Comparison of ENCODE assay signal across 1 cellular context in genomic region chr17:74431568-74432483, GRCh38.
TF ChIP-seq lines count a peak whose summit lies in the region.

A gene with protein sequence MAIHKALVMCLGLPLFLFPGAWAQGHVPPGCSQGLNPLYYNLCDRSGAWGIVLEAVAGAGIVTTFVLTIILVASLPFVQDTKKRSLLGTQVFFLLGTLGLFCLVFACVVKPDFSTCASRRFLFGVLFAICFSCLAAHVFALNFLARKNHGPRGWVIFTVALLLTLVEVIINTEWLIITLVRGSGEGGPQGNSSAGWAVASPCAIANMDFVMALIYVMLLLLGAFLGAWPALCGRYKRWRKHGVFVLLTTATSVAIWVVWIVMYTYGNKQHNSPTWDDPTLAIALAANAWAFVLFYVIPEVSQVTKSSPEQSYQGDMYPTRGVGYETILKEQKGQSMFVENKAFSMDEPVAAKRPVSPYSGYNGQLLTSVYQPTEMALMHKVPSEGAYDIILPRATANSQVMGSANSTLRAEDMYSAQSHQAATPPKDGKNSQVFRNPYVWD (plus strand): TSS chr17:74432088. CDS start chr17:74439777, 7,689 bp downstream.

TF ChIP-seq in WTC11, 78 proteins besides CTCF, POLR2A, EP300 and RAD21 (continued from another document):
- TF ChIP-seq USF2 (CRISPR knock-in tag; IDR thresholded peaks at IDR 0.05) (no peak; the same call in 1 of the 2 replicates), HMGXB4 (CRISPR knock-in tag; IDR thresholded peaks at IDR 0.05) (peak; percentile 70; the same call in 1 of the 2 replicates), TP53 (CRISPR knock-in tag; IDR thresholded peaks at IDR 0.05) (0 out of 2 replicates have a peak, but pooled peaks have one; percentile 56), NFYB (CRISPR knock-in tag; conservative IDR thresholded peaks at IDR 0.05; ENCODE audit: low read depth) (no peak), RELA (CRISPR knock-in tag; IDR thresholded peaks at IDR 0.05; ENCODE audit: borderline replicate concordance) (no peak), ELF4 (CRISPR knock-in tag; IDR thresholded peaks at IDR 0.05; ENCODE audit: low read depth) (no peak), ATF6 (CRISPR knock-in tag; IDR thresholded peaks at IDR 0.05) (no peak), TEAD4 (CRISPR knock-in tag; IDR thresholded peaks at IDR 0.05) (0 out of 2 replicates have a peak, but pooled peaks have one; percentile 60), ZNF416 (CRISPR knock-in tag; IDR thresholded peaks at IDR 0.05) (no peak), ZNF138 (CRISPR knock-in tag; conservative IDR thresholded peaks at IDR 0.05) (no peak), GABPB1 (CRISPR knock-in tag; IDR thresholded peaks at IDR 0.05) (peak; percentile 73), CBFB (CRISPR knock-in tag; IDR thresholded peaks at IDR 0.05; ENCODE audit: low read depth) (peak; percentile 29; the same call in 1 of the 2 replicates), ATF2 (CRISPR knock-in tag; IDR thresholded peaks at IDR 0.05; ENCODE audit: borderline replicate concordance, low read depth) (no peak), ARID4B (CRISPR knock-in tag; IDR thresholded peaks at IDR 0.05; ENCODE audit: borderline replicate concordance) (peak; percentile 58; the same call in 1 of the 2 replicates), ETV6 (CRISPR knock-in tag; IDR thresholded peaks at IDR 0.05) (peak; percentile 63; the same call in 1 of the 2 replicates), ZNF396 (CRISPR knock-in tag; IDR thresholded peaks at IDR 0.05; ENCODE audit: borderline replicate concordance) (no peak)
- TF ChIP-seq, protein P1, sequence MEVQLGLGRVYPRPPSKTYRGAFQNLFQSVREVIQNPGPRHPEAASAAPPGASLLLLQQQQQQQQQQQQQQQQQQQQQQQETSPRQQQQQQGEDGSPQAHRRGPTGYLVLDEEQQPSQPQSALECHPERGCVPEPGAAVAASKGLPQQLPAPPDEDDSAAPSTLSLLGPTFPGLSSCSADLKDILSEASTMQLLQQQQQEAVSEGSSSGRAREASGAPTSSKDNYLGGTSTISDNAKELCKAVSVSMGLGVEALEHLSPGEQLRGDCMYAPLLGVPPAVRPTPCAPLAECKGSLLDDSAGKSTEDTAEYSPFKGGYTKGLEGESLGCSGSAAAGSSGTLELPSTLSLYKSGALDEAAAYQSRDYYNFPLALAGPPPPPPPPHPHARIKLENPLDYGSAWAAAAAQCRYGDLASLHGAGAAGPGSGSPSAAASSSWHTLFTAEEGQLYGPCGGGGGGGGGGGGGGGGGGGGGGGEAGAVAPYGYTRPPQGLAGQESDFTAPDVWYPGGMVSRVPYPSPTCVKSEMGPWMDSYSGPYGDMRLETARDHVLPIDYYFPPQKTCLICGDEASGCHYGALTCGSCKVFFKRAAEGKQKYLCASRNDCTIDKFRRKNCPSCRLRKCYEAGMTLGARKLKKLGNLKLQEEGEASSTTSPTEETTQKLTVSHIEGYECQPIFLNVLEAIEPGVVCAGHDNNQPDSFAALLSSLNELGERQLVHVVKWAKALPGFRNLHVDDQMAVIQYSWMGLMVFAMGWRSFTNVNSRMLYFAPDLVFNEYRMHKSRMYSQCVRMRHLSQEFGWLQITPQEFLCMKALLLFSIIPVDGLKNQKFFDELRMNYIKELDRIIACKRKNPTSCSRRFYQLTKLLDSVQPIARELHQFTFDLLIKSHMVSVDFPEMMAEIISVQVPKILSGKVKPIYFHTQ (CRISPR knock-in tag; IDR thresholded peaks at IDR 0.05), result no peak
- TF ChIP-seq, protein P2, sequence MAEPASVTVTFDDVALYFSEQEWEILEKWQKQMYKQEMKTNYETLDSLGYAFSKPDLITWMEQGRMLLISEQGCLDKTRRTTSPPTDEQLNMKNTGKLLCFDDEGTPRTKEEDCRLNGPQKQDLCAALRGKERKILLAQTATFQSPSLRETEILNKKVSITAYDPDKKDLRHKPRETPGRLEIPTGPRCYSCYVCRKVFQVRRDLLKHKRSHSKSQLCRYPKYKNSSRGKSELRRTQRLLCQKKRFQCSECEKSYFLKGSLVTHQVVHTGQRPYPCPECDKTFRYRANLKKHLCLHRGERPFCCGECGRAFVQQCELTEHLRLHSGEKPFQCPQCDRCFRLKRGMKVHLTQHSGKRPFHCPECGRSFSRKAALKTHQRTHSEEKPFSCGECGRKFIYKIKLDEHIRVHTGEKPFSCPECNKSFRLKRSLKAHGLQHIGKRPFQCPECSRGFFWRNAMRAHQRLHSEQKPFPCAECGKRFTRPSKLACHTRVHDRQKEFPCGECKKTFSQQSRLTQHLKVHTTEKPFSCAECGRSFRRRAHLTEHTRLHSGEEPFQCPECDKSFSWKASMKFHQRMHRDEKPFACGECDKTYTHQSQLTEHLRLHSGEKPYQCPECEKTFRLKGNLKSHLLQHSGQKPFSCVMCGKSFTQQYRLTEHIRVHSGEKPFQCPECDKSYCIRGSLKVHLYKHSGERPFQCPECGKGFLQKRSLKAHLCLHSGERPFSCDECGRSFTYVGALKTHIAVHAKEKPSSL (CRISPR knock-in tag; conservative IDR thresholded peaks at IDR 0.05), result no peak
- TF ChIP-seq, protein P3, sequence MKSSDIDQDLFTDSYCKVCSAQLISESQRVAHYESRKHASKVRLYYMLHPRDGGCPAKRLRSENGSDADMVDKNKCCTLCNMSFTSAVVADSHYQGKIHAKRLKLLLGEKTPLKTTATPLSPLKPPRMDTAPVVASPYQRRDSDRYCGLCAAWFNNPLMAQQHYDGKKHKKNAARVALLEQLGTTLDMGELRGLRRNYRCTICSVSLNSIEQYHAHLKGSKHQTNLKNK (CRISPR knock-in tag; IDR thresholded peaks at IDR 0.05), result no peak
